In the genomic region with DNA sequence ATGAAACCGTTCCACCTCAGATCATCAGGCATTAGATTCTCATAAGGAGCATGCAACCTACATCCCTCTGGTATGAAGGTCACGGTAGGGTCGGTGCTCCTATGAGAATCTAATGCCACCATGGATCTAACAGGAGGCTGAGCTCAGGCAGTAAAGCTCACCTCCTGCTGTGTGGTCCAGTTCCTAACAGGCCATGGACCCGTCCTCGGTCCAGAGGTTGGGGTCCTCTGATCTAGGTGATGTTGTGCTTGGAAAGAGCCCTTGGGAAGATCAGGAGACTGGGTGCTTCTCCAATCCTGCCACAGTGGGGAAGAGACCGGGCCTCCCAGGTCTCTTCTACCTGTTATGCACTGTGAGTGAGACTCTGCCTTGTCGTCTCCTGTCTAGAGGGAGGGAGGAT, we compare ENCODE assay signal across 16 cellular contexts.
"Had no signal": no experiment of that assay in that cellular context is flagged by ENCODE, and none has a peak within 500 bp of the region (broad histone marks: within the 10 kb centered on the region; RNA-seq: fewer than 3 reads in every experiment).

No MANE protein-coding gene starts in this region.

- DNase-seq: activated CD4-positive, alpha-beta T cell treated with anti-CD3 and anti-CD28 coated beads for 1 hour; activated CD8-positive, alpha-beta T cell treated with anti-CD3 and anti-CD28 coated beads for 36 hours; activated T-cell treated with anti-CD3 and anti-CD28 coated beads for 4 hours; amygdala; hippocampal formation; occipital lobe; stimulated activated CD4-positive, alpha-beta T cell treated with anti-CD3 and anti-CD28 coated beads, Interleukin-4, amount 100 ng/mL, for 1 hour; stimulated activated naive CD8-positive, alpha-beta T cell treated with anti-CD3 and anti-CD28 coated beads, Interleukin-15, amount 100 ng/mL, for 72 hours; T-cell; T1000; uterus had no signal

- H3K27ac ChIP-seq: gastroesophageal sphincter, uterus had no signal

- H3K27ac Mint-ChIP-seq: activated CD8-positive, alpha-beta T cell treated with anti-CD3 and anti-CD28 coated beads for 36 hours; activated naive CD8-positive, alpha-beta T cell; activated T-helper 17 cell treated with anti-CD3 and anti-CD28 coated beads, Interleukin-2, amount 50 U/mL, for 72 hours; memory B cell; natural killer cell treated with Interleukin-12 subunit alpha and Interleukin-12 subunit beta and Interleukin-15 and Interleukin-18, amount 100 ng/mL, for 72 hours; stimulated activated naive CD8-positive, alpha-beta T cell treated with anti-CD3 and anti-CD28 coated beads, Interleukin-15, amount 100 ng/mL, for 72 hours; T-cell had no signal

- H3K4me3 Mint-ChIP-seq: activated CD8-positive, alpha-beta T cell treated with anti-CD3 and anti-CD28 coated beads for 36 hours; activated naive CD8-positive, alpha-beta T cell; activated T-helper 17 cell treated with anti-CD3 and anti-CD28 coated beads, Interleukin-2, amount 50 U/mL, for 72 hours; memory B cell; natural killer cell treated with Interleukin-12 subunit alpha and Interleukin-12 subunit beta and Interleukin-15 and Interleukin-18, amount 100 ng/mL, for 72 hours; stimulated activated naive CD8-positive, alpha-beta T cell treated with anti-CD3 and anti-CD28 coated beads, Interleukin-15, amount 100 ng/mL, for 72 hours; T-cell had no signal

- H3K9me3 Mint-ChIP-seq: activated CD8-positive, alpha-beta T cell treated with anti-CD3 and anti-CD28 coated beads for 36 hours; activated T-helper 17 cell treated with anti-CD3 and anti-CD28 coated beads, Interleukin-2, amount 50 U/mL, for 72 hours; memory B cell; natural killer cell treated with Interleukin-12 subunit alpha and Interleukin-12 subunit beta and Interleukin-15 and Interleukin-18, amount 100 ng/mL, for 72 hours; T-cell had no signal

- H3K36me3 Mint-ChIP-seq: activated naive CD8-positive, alpha-beta T cell; memory B cell; natural killer cell treated with Interleukin-12 subunit alpha and Interleukin-12 subunit beta and Interleukin-15 and Interleukin-18, amount 100 ng/mL, for 72 hours; T-cell had no signal

- H3K4me3 ChIP-seq: gastroesophageal sphincter, uterus had no signal

- H3K4me1 ChIP-seq: uterus had no signal

- ATAC-seq: activated CD8-positive, alpha-beta T cell treated with anti-CD3 and anti-CD28 coated beads for 36 hours; activated T-helper 17 cell treated with anti-CD3 and anti-CD28 coated beads, Interleukin-2, amount 50 U/mL, for 72 hours; gastroesophageal sphincter; stimulated activated naive CD8-positive, alpha-beta T cell treated with anti-CD3 and anti-CD28 coated beads, Interleukin-15, amount 100 ng/mL, for 72 hours; T-cell had no signal

- H3K4me1 Mint-ChIP-seq: activated T-helper 17 cell treated with anti-CD3 and anti-CD28 coated beads, Interleukin-2, amount 50 U/mL, for 72 hours; stimulated activated naive CD8-positive, alpha-beta T cell treated with anti-CD3 and anti-CD28 coated beads, Interleukin-15, amount 100 ng/mL, for 72 hours; T-cell had no signal

- H3K9me3 ChIP-seq: gastroesophageal sphincter, uterus had no signal

- H3K36me3 ChIP-seq: gastroesophageal sphincter, uterus had no signal

- H3K27me3 ChIP-seq: gastroesophageal sphincter, uterus had no signal
